In genomic region chr1:96515925-96516324, GRCh38 we compare ENCODE assay signal across 19 cellular contexts.
DNase-seq lines count a peak whose midpoint lies in the region; ATAC-seq and TF ChIP-seq lines count a peak whose summit lies in the region.
"Had no signal": no experiment of that assay in that cellular context is flagged by ENCODE, and none has a peak within 500 bp of the region (broad histone marks: within the 10 kb centered on the region; RNA-seq: fewer than 3 reads in every experiment).

No MANE protein-coding gene starts in this region.

- no peaks in the 10 kb centered on the region for H3K27me3 ChIP-seq in H7 (ENCODE audit: control insufficient read depth, insufficient read depth, low read length)

- ATAC-seq in GM18505 (IDR thresholded peaks at IDR 0.05; ENCODE audit: unreplicated experiment) (peak; percentile 12), GM19438 (IDR thresholded peaks at IDR 0.05; ENCODE audit: low read depth, unreplicated experiment) (peak; percentile 44), HG02938 (IDR thresholded peaks at IDR 0.05; ENCODE audit: unreplicated experiment) (peak; percentile 41), HG03457 (IDR thresholded peaks at IDR 0.05; ENCODE audit: unreplicated experiment) (peak; percentile 57), omental fat pad (ENCODE audit: low FRiP score) (no peak), GM19324 (IDR thresholded peaks at IDR 0.05; ENCODE audit: low FRiP score, unreplicated experiment) (no peak)
- ATAC-seq: activated CD8-positive, alpha-beta T cell treated with anti-CD3 and anti-CD28 coated beads for 36 hours; activated T-cell treated with anti-CD3 and anti-CD28 coated beads, Interleukin-2, amount 50 U/mL, for 4 hours; naive thymus-derived CD8-positive, alpha-beta T cell; Panc1 had no signal

- DNase-seq in H7 = no peak
- no peak for DNase-seq in omental fat pad (ENCODE audit: low spot score)
- no peak for DNase-seq in stimulated activated naive CD4-positive, alpha-beta T cell (lab: John Stamatoyannopoulos, UW)
- DNase-seq: ACHN; activated B cell treated with CpG ODN at 0.5 μM for 24 hours; activated CD8-positive, alpha-beta T cell treated with anti-CD3 and anti-CD28 coated beads for 36 hours; activated T-cell treated with anti-CD3 and anti-CD28 coated beads, Interleukin-2, amount 50 U/mL, for 4 hours; cortex of kidney; Kasumi-1; kidney; naive thymus-derived CD8-positive, alpha-beta T cell; NCI-H1417; stimulated activated CD4-positive, alpha-beta T cell treated with anti-CD3 and anti-CD28 coated beads, Interleukin-2, amount 100 ng/mL, for 24 hours had no signal

- H3K36me3 ChIP-seq in H7 (replicated peaks; ENCODE audit: control insufficient read depth, insufficient read depth, low read length) = no peaks in the 10 kb centered on the region

- TF ChIP-seq POLR2A in GM18505 (IDR thresholded peaks at IDR 0.05; ENCODE audit: borderline replicate concordance, extremely low read depth, insufficient read depth, insufficient read length) = no peak

- no peak overlapping the region for H3K4me3 ChIP-seq in H7 (ENCODE audit: insufficient read depth, low read depth, low read length)

- TF ChIP-seq CTCF in omental fat pad (IDR thresholded peaks at IDR 0.05) = no peak

Comparison
In these comparisons a context has a peak if more than half of its experiments do, and no peak if none do; other contexts are left out.
1. ATAC-seq: peak in GM18505 (single experiment), GM19438 (single experiment), HG02938 (single experiment) and HG03457 (single experiment); none in omental fat pad (single experiment) and GM19324 (single experiment).